ENCODE assay signal across 8 cellular contexts in the genomic region with DNA sequence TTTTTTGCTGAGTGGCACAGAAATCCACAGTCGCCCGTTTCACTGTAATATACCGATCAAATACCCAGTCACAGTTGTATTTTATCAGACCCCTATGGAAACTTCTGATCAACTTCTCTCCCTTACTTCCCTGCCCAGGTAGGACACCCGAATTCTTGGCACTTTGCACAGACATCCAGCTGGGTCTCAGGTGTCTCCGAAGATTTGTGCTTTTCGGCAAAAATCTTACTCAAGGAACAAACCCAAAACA. TPM values are rescaled to one million over a fixed set of nuclear protein-coding genes. Genes with fewer than 3 reads are reported as not detected.
DNase-seq lines count a peak whose midpoint lies in the region; ATAC-seq, FAIRE-seq and TF ChIP-seq lines count a peak whose summit lies in the region.

No MANE protein-coding gene starts in this region.

- H3K9ac ChIP-seq in HUES64 (ENCODE audit: low read depth, low read length) (peak overlapping the region; percentile 96), mucosa of rectum (ENCODE audit: low read depth in 1 of 2, low read length in 2 of 2) (peak overlapping the region; percentile 61 to 91)

- H3K36me3 ChIP-seq in HUES64 (ENCODE audit: insufficient read depth, low read length) (no peaks in the 10 kb centered on the region), mucosa of rectum (ENCODE audit: control insufficient read depth in 2 of 2, insufficient read depth in 2 of 2, low read length in 2 of 2) (no peaks in the 10 kb centered on the region)

- peaks cover 22% of the 10 kb centered on the region for H3K4me1 ChIP-seq in A549
- H3K4me1 ChIP-seq in HUES64 (ENCODE audit: insufficient read depth, low read length): peaks cover 14% of the 10 kb centered on the region
- H3K4me1 ChIP-seq in mucosa of rectum (ENCODE audit: control insufficient read depth in 2 of 2, insufficient read depth in 2 of 2, low read length in 2 of 2): peaks cover 3 to 11% of the 10 kb centered on the region in 2 donors

- H3K4me3 ChIP-seq in A549: peak overlapping the region; percentile 70
- peak overlapping the region; percentile 97 for H3K4me3 ChIP-seq in HUES64 (ENCODE audit: low read length)
- H3K4me3 ChIP-seq in cardiac fibroblast (replicated peaks in 1 of 2; ENCODE audit: low read depth in 2 of 2, low read length in 2 of 2): peak overlapping the region; percentile 61 to 67
- H3K4me3 ChIP-seq in mucosa of rectum (ENCODE audit: low read length in 2 of 2): peak overlapping the region; percentile 84 to 85

- no peak for TF ChIP-seq POLR2A in A549 (IDR thresholded peaks at IDR 0.05; ENCODE audit: low read length)

- no peaks in the 10 kb centered on the region for H3K27me3 ChIP-seq in HUES64 (ENCODE audit: insufficient read depth, low read length)
- no peaks in the 10 kb centered on the region for H3K27me3 ChIP-seq in mucosa of rectum (ENCODE audit: control insufficient read depth in 2 of 2, insufficient read depth in 2 of 2, low read length in 2 of 2)

- TF ChIP-seq CTCF in A549 (IDR thresholded peaks at IDR 0.05) (no peak), cardiac fibroblast (IDR thresholded peaks at IDR 0.05; ENCODE audit: low read depth, low read length) (no peak)

- no peak for TF ChIP-seq RAD21 in A549 (conservative IDR thresholded peaks at IDR 0.05 in 1 of 2, IDR thresholded peaks at IDR 0.05 in 1 of 2)

- H3K4me2 ChIP-seq in A549: peak overlapping the region; percentile 81

- H3K9me3 ChIP-seq in A549: no peaks in the 10 kb centered on the region
- H3K9me3 ChIP-seq in HUES64 (ENCODE audit: insufficient read depth, low read depth, low read length): no peaks in the 10 kb centered on the region
- H3K9me3 ChIP-seq in mucosa of rectum (ENCODE audit: control insufficient read depth in 2 of 2, low read length in 2 of 2): no peaks in the 10 kb centered on the region

- no peak for FAIRE-seq in A549 (lab: Jason Lieb, UNC)

- H3K27ac ChIP-seq in A549 (peak overlapping the region; percentile 75 to 91), HUES64 (ENCODE audit: low read depth, low read length) (peak overlapping the region; percentile 58), mucosa of rectum (ENCODE audit: low read depth in 2 of 2, low read length in 2 of 2) (peak overlapping the region in 1 of 2 donors; percentile 52)

- 8% methylated on average over 6 of the region's 6 CpGs for WGBS in A549 (ENCODE audit: missing lambda C conversion rate)
- 4% methylated on average over 6 of the region's 6 CpGs for WGBS in HUES64

- no peak for TF ChIP-seq EP300 in A549 (IDR thresholded peaks at IDR 0.05)

- CTCF ChIA-PET in A549 (lab: Yijun Ruan, JAX): interaction anchor here (0.6 to 4.8 kb wide), 7 partner anchors 9 to 62 kb away, joined by 3 to 28 read pairs (median 3); no protein-coding TSS in a partner anchor

- POLR2A ChIA-PET in A549 (lab: Yijun Ruan, JAX): no interaction called here

- no peak for DNase-seq in A549 (ENCODE audit: low read depth in 1 of 2, low spot score in 1 of 2)
- DNase-seq in cardiac fibroblast (ENCODE audit: low read depth in 2 of 2): no peak
- DNase-seq in NCI-H526 (lab: John Stamatoyannopoulos, UW): no peak
- DNase-seq in KG1 (lab: John Stamatoyannopoulos, UW): no peak

- ATAC-seq in A549 (peak; percentile 30 to 33; a peak in 5 of 6 replicates), HG03025 (IDR thresholded peaks at IDR 0.05; ENCODE audit: low FRiP score, unreplicated experiment) (no peak), HG03175 (IDR thresholded peaks at IDR 0.05; ENCODE audit: unreplicated experiment) (no peak)

TF ChIP-seq in A549, 52 proteins besides CTCF, POLR2A, EP300 and RAD21:
- peak; percentile 94 for TF ChIP-seq MAFK (IDR thresholded peaks at IDR 0.05; ENCODE audit: partially characterized antibody)
- TF ChIP-seq MAZ (IDR thresholded peaks at IDR 0.05; ENCODE audit: borderline replicate concordance, low read depth, low read length): no peak
- TF ChIP-seq CBX2 (IDR thresholded peaks at IDR 0.05; ENCODE audit: borderline replicate concordance, low read depth): no peak
- TF ChIP-seq USF2 (IDR thresholded peaks at IDR 0.05): no peak
- no peak for TF ChIP-seq ZC3H11A (IDR thresholded peaks at IDR 0.05)
- TF ChIP-seq CEBPB (IDR thresholded peaks at IDR 0.05): no peak
- no peak for TF ChIP-seq POLR2AphosphoS2 (conservative IDR thresholded peaks at IDR 0.05; ENCODE audit: low read length)
- TF ChIP-seq, protein P1, sequence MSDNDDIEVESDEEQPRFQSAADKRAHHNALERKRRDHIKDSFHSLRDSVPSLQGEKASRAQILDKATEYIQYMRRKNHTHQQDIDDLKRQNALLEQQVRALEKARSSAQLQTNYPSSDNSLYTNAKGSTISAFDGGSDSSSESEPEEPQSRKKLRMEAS (IDR thresholded peaks at IDR 0.05): peak; percentile 9
- no peak for TF ChIP-seq ELK1 (IDR thresholded peaks at IDR 0.05; ENCODE audit: low read depth, low read length)

RNA-seq across cellular contexts. Expression of gene MREG, which starts 0.6 kb away (rescaled TPM):
- polyA plus RNA-seq in A549 (2011; rRNA removed) (7.9 and 8.0 TPM in 2 replicates), A549 (2017; fragmentation: RNase III; extraction: RNeasy Plus Mini Kit Qiagen cat#74134 plus additional on column Dnase treatment) (5.0 to 6.4 TPM (median 6.1 TPM) in 3 replicates)
- 1.5 and 2.0 TPM in 2 replicates for polyA plus RNA-seq in A549 (2012; cell fraction: cytosol; rRNA removed)
- polyA plus RNA-seq in A549 (2012; cell fraction: nucleus; rRNA removed): 1.3 and 1.4 TPM in 2 replicates
- polyA minus RNA-seq in A549 (2011; rRNA and poly(A)+ RNA removed): 4.2 and 6.0 TPM in 2 replicates
- polyA plus RNA-seq in HUES64 (2013, experiment 1 of 2): 17.1 TPM
- polyA plus RNA-seq in HUES64 (2013, experiment 2 of 2): 13.8 TPM

Comparison
In these comparisons a context has a peak if more than half of its experiments do, and no peak if none do; other contexts are left out.
1. ATAC-seq: peak in A549 (2 of 2); none in HG03025 (single experiment) and HG03175 (single experiment).
2. Peak in every context shown above with its lines, with median percentiles within 50 percentile points of each other: H3K4me3 ChIP-seq.